8 cellular contexts compared by ENCODE assay signal in genomic region chr13:39144941-39145533, GRCh38.
A peak's percentile ranks its signal among the peaks of the same experiment; 100 is the strongest.
DNase-seq lines count a peak whose midpoint lies in the region; ATAC-seq and TF ChIP-seq lines count a peak whose summit lies in the region.

No MANE protein-coding gene starts in this region.

- CTCF ChIA-PET in CD8-positive, alpha-beta memory T cell (lab: Charles Lee): interaction anchor here (0.7 to 0.9 kb wide), 2 partner anchors 10 kb away, joined by 3 read pairs; no protein-coding TSS in a partner anchor

- no peak overlapping the region for H3K27ac Mint-ChIP-seq in activated T-helper 1 cell treated with anti-CD3 and anti-CD28 coated beads, Interleukin-12 subunit alpha, Interleukin-12 subunit beta, Interleukin-2, Interleukin-4 antibody, amounts not matched to agents 30 ng/mL and 10 ng/mL and 1 ng/mL, durations not matched to agents 14 hours and 24 hours and 36 hours
- H3K27ac Mint-ChIP-seq in glutamatergic neuron (ENCODE audit: unreplicated experiment) (no peak overlapping the region), progenitor cell of endocrine pancreas (no peak overlapping the region)
- no peak overlapping the region for H3K27ac Mint-ChIP-seq in CD8-positive, alpha-beta memory T cell

- H3K9me3 Mint-ChIP-seq in activated T-helper 1 cell treated with anti-CD3 and anti-CD28 coated beads, Interleukin-12 subunit alpha, Interleukin-12 subunit beta, Interleukin-2, Interleukin-4 antibody, amounts not matched to agents 30 ng/mL and 10 ng/mL and 1 ng/mL, durations not matched to agents 14 hours and 24 hours and 36 hours: no peaks in the 10 kb centered on the region
- H3K9me3 Mint-ChIP-seq in glutamatergic neuron (ENCODE audit: unreplicated experiment) (no peaks in the 10 kb centered on the region), progenitor cell of endocrine pancreas (ENCODE audit: low read depth) (peaks cover 4% of the 10 kb centered on the region)
- H3K9me3 Mint-ChIP-seq in CD8-positive, alpha-beta memory T cell: no peaks in the 10 kb centered on the region

- DNase-seq in stimulated activated naive CD4-positive, alpha-beta T cell treated with Interleukin-2 at 50 U/mL for 16 hours (lab: John Stamatoyannopoulos, UW): peak; percentile 6
- no peak for DNase-seq in stimulated activated naive CD4-positive, alpha-beta T cell (lab: John Stamatoyannopoulos, UW)
- DNase-seq in M059J (ENCODE audit: low read depth): peak; percentile 45
- peak; percentile 3 for DNase-seq in activated T-helper 1 cell treated with anti-CD3 and anti-CD28 coated beads, Interleukin-12 subunit alpha, Interleukin-12 subunit beta, Interleukin-2, Interleukin-4 antibody, amounts not matched to agents 30 ng/mL and 10 ng/mL and 1 ng/mL, durations not matched to agents 14 hours and 24 hours and 36 hours (ENCODE audit: low spot score)
- peak; percentile 39 for DNase-seq in glutamatergic neuron
- DNase-seq in progenitor cell of endocrine pancreas (ENCODE audit: low spot score, unreplicated experiment): peak; percentile 13
- DNase-seq in CD8-positive, alpha-beta memory T cell: no peak

- no peaks in the 10 kb centered on the region for H3K36me3 ChIP-seq in CD8-positive, alpha-beta memory T cell (ENCODE audit: insufficient read depth, low read length)

- no peaks in the 10 kb centered on the region for H3K36me3 Mint-ChIP-seq in activated T-helper 1 cell treated with anti-CD3 and anti-CD28 coated beads, Interleukin-12 subunit alpha, Interleukin-12 subunit beta, Interleukin-2, Interleukin-4 antibody, amounts not matched to agents 30 ng/mL and 10 ng/mL and 1 ng/mL, durations not matched to agents 14 hours and 24 hours and 36 hours (ENCODE audit: low read depth)
- H3K36me3 Mint-ChIP-seq in glutamatergic neuron (ENCODE audit: unreplicated experiment) (no peaks in the 10 kb centered on the region), progenitor cell of endocrine pancreas (ENCODE audit: insufficient read depth) (no peaks in the 10 kb centered on the region)
- no peaks in the 10 kb centered on the region for H3K36me3 Mint-ChIP-seq in CD8-positive, alpha-beta memory T cell

- intact Hi-C loops in activated T-helper 1 cell treated with anti-CD3 and anti-CD28 coated beads, Interleukin-12 subunit alpha, Interleukin-12 subunit beta, Interleukin-2, Interleukin-4 antibody, amounts not matched to agents 30 ng/mL and 10 ng/mL and 1 ng/mL, durations not matched to agents 14 hours and 24 hours and 36 hours (cut with micrococcal nuclease): loop anchor here (1.0 to 5.0 kb wide), 5 partner anchors 48 to 531 kb away; no protein-coding TSS in a partner anchor

- no peak for ATAC-seq in HG03097 (IDR thresholded peaks at IDR 0.05; ENCODE audit: low FRiP score, unreplicated experiment)

- H3K4me1 ChIP-seq in CD8-positive, alpha-beta memory T cell (ENCODE audit: insufficient read depth, low read length): no peaks in the 10 kb centered on the region

- peaks cover 16% of the 10 kb centered on the region for H3K27me3 Mint-ChIP-seq in activated T-helper 1 cell treated with anti-CD3 and anti-CD28 coated beads, Interleukin-12 subunit alpha, Interleukin-12 subunit beta, Interleukin-2, Interleukin-4 antibody, amounts not matched to agents 30 ng/mL and 10 ng/mL and 1 ng/mL, durations not matched to agents 14 hours and 24 hours and 36 hours (ENCODE audit: insufficient read depth)
- H3K27me3 Mint-ChIP-seq in glutamatergic neuron (ENCODE audit: unreplicated experiment): no peaks in the 10 kb centered on the region
- H3K27me3 Mint-ChIP-seq in progenitor cell of endocrine pancreas: peaks cover 33% of the 10 kb centered on the region
- peaks cover 0 to 26% of the 10 kb centered on the region in 2 donors for H3K27me3 Mint-ChIP-seq in CD8-positive, alpha-beta memory T cell

- no peak overlapping the region for H3K4me3 Mint-ChIP-seq in activated T-helper 1 cell treated with anti-CD3 and anti-CD28 coated beads, Interleukin-12 subunit alpha, Interleukin-12 subunit beta, Interleukin-2, Interleukin-4 antibody, amounts not matched to agents 30 ng/mL and 10 ng/mL and 1 ng/mL, durations not matched to agents 14 hours and 24 hours and 36 hours
- no peak overlapping the region for H3K4me3 Mint-ChIP-seq in glutamatergic neuron (ENCODE audit: unreplicated experiment)
- no peak overlapping the region for H3K4me3 Mint-ChIP-seq in progenitor cell of endocrine pancreas (ENCODE audit: low read depth)
- H3K4me3 Mint-ChIP-seq in CD8-positive, alpha-beta memory T cell: no peak overlapping the region

- H3K4me1 Mint-ChIP-seq in activated T-helper 1 cell treated with anti-CD3 and anti-CD28 coated beads, Interleukin-12 subunit alpha, Interleukin-12 subunit beta, Interleukin-2, Interleukin-4 antibody, amounts not matched to agents 30 ng/mL and 10 ng/mL and 1 ng/mL, durations not matched to agents 14 hours and 24 hours and 36 hours (ENCODE audit: low read depth): peaks cover 18% of the 10 kb centered on the region
- H3K4me1 Mint-ChIP-seq in glutamatergic neuron (ENCODE audit: low read depth, unreplicated experiment) (peaks cover 4% of the 10 kb centered on the region), progenitor cell of endocrine pancreas (ENCODE audit: low read depth) (no peaks in the 10 kb centered on the region)
- H3K4me1 Mint-ChIP-seq in CD8-positive, alpha-beta memory T cell: peaks cover 3 to 13% (median 5%) of the 10 kb centered on the region in 3 donors

- no peaks in the 10 kb centered on the region for H3K9me3 ChIP-seq in CD8-positive, alpha-beta memory T cell (ENCODE audit: low read length)

- no peak overlapping the region for H3K27ac ChIP-seq in CD8-positive, alpha-beta memory T cell (ENCODE audit: low read depth, low read length)

- TF ChIP-seq CTCF in glutamatergic neuron (IDR thresholded peaks at IDR 0.05; ENCODE audit: partially characterized antibody, unreplicated experiment) (peak; percentile 52), progenitor cell of endocrine pancreas (IDR thresholded peaks at IDR 0.05; ENCODE audit: unreplicated experiment) (peak; percentile 74)

- H3K4me3 ChIP-seq in CD8-positive, alpha-beta memory T cell (ENCODE audit: low read length): no peak overlapping the region

- H3K27me3 ChIP-seq in CD8-positive, alpha-beta memory T cell (ENCODE audit: insufficient read depth, low read length, poor library complexity, severe bottlenecking): no peaks in the 10 kb centered on the region

- POLR2A ChIA-PET in CD8-positive, alpha-beta memory T cell (lab: Charles Lee): no interaction called here

Comparison
In these comparisons a context has a peak if more than half of its experiments do, and no peak if none do; other contexts are left out.
1. DNase-seq: peak in stimulated activated naive CD4-positive, alpha-beta T cell treated with Interleukin-2 at 50 U/mL for 16 hours (single experiment), M059J (single experiment), activated T-helper 1 cell treated with anti-CD3 and anti-CD28 coated beads, Interleukin-12 subunit alpha, Interleukin-12 subunit beta, Interleukin-2, Interleukin-4 antibody, amounts not matched to agents 30 ng/mL and 10 ng/mL and 1 ng/mL, durations not matched to agents 14 hours and 24 hours and 36 hours (single experiment), glutamatergic neuron (single experiment) and progenitor cell of endocrine pancreas (single experiment); none in stimulated activated naive CD4-positive, alpha-beta T cell (0 of 6) and CD8-positive, alpha-beta memory T cell (0 of 5).